Comparison of ENCODE assay signal across 2 cellular contexts in the genomic region with DNA sequence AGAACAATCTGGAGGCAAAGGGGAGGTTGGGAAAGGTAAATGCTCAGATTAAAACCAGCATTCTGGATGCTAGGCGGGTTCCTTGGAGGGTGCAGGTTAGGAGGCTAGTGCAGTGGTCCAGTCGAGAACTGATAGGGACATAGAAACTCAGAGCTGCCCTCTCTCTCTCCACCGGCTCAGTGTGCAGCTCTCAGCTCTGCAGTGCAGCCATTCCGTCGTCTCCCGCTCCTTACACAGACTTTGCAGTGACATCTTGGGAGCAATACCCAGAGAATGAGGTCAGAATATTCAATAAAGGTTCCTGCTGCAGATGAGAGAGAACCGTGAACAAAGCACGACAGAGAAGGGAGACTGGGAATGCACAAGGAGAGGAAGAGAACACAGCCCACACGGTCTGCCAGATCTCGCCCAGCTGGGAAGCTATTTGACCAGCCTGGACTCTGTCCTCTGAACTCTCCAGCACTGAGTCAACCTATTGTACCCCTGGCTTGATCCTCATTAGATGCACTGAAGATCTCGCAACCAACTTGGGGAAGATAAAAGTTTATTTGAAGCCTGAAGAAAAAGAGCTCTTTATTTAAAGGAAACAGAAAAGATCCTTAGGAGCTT.
TF ChIP-seq lines count a peak whose summit lies in the region.

No MANE protein-coding gene starts in this region.

TF ChIP-seq in GM23338, 12 proteins besides CTCF, POLR2A, EP300 and RAD21 (continues in another document):
- TF ChIP-seq, protein P1, sequence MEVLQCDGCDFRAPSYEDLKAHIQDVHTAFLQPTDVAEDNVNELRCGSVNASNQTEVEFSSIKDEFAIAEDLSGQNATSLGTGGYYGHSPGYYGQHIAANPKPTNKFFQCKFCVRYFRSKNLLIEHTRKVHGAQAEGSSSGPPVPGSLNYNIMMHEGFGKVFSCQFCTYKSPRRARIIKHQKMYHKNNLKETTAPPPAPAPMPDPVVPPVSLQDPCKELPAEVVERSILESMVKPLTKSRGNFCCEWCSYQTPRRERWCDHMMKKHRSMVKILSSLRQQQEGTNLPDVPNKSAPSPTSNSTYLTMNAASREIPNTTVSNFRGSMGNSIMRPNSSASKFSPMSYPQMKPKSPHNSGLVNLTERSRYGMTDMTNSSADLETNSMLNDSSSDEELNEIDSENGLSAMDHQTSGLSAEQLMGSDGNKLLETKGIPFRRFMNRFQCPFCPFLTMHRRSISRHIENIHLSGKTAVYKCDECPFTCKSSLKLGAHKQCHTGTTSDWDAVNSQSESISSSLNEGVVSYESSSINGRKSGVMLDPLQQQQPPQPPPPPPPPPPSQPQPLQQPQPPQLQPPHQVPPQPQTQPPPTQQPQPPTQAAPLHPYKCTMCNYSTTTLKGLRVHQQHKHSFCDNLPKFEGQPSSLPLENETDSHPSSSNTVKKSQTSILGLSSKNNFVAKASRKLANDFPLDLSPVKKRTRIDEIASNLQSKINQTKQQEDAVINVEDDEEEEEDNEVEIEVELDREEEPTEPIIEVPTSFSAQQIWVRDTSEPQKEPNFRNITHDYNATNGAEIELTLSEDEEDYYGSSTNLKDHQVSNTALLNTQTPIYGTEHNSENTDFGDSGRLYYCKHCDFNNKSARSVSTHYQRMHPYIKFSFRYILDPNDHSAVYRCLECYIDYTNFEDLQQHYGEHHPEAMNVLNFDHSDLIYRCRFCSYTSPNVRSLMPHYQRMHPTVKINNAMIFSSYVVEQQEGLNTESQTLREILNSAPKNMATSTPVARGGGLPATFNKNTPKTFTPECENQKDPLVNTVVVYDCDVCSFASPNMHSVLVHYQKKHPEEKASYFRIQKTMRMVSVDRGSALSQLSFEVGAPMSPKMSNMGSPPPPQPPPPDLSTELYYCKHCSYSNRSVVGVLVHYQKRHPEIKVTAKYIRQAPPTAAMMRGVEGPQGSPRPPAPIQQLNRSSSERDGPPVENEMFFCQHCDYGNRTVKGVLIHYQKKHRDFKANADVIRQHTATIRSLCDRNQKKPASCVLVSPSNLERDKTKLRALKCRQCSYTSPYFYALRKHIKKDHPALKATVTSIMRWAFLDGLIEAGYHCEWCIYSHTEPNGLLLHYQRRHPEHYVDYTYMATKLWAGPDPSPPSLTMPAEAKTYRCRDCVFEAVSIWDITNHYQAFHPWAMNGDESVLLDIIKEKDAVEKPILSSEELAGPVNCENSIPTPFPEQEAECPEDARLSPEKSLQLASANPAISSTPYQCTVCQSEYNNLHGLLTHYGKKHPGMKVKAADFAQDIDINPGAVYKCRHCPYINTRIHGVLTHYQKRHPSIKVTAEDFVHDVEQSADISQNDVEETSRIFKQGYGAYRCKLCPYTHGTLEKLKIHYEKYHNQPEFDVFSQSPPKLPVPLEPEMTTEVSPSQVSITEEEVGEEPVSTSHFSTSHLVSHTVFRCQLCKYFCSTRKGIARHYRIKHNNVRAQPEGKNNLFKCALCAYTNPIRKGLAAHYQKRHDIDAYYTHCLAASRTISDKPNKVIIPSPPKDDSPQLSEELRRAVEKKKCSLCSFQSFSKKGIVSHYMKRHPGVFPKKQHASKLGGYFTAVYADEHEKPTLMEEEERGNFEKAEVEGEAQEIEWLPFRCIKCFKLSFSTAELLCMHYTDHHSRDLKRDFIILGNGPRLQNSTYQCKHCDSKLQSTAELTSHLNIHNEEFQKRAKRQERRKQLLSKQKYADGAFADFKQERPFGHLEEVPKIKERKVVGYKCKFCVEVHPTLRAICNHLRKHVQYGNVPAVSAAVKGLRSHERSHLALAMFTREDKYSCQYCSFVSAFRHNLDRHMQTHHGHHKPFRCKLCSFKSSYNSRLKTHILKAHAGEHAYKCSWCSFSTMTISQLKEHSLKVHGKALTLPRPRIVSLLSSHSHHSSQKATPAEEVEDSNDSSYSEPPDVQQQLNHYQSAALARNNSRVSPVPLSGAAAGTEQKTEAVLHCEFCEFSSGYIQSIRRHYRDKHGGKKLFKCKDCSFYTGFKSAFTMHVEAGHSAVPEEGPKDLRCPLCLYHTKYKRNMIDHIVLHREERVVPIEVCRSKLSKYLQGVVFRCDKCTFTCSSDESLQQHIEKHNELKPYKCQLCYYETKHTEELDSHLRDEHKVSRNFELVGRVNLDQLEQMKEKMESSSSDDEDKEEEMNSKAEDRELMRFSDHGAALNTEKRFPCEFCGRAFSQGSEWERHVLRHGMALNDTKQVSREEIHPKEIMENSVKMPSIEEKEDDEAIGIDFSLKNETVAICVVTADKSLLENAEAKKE (CRISPR knock-in tag; IDR thresholded peaks at IDR 0.05), result no peak
- TF ChIP-seq STAT1 (IDR thresholded peaks at IDR 0.05; ENCODE audit: unreplicated experiment), result no peak
- no peak for TF ChIP-seq ZNF331 (CRISPR knock-in tag; IDR thresholded peaks at IDR 0.05; ENCODE audit: low read depth)
- no peak for TF ChIP-seq NANOG (IDR thresholded peaks at IDR 0.05; ENCODE audit: borderline replicate concordance)
- no peak for TF ChIP-seq EZH2phosphoT487 (IDR thresholded peaks at IDR 0.05; ENCODE audit: unreplicated experiment)
- TF ChIP-seq, protein P2, sequence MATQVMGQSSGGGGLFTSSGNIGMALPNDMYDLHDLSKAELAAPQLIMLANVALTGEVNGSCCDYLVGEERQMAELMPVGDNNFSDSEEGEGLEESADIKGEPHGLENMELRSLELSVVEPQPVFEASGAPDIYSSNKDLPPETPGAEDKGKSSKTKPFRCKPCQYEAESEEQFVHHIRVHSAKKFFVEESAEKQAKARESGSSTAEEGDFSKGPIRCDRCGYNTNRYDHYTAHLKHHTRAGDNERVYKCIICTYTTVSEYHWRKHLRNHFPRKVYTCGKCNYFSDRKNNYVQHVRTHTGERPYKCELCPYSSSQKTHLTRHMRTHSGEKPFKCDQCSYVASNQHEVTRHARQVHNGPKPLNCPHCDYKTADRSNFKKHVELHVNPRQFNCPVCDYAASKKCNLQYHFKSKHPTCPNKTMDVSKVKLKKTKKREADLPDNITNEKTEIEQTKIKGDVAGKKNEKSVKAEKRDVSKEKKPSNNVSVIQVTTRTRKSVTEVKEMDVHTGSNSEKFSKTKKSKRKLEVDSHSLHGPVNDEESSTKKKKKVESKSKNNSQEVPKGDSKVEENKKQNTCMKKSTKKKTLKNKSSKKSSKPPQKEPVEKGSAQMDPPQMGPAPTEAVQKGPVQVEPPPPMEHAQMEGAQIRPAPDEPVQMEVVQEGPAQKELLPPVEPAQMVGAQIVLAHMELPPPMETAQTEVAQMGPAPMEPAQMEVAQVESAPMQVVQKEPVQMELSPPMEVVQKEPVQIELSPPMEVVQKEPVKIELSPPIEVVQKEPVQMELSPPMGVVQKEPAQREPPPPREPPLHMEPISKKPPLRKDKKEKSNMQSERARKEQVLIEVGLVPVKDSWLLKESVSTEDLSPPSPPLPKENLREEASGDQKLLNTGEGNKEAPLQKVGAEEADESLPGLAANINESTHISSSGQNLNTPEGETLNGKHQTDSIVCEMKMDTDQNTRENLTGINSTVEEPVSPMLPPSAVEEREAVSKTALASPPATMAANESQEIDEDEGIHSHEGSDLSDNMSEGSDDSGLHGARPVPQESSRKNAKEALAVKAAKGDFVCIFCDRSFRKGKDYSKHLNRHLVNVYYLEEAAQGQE (IDR thresholded peaks at IDR 0.05; ENCODE audit: unreplicated experiment), result no peak
- TF ChIP-seq CREB1 (CRISPR knock-in tag; IDR thresholded peaks at IDR 0.05; ENCODE audit: low read depth), result no peak
- no peak for TF ChIP-seq JUNB (IDR thresholded peaks at IDR 0.05; ENCODE audit: unreplicated experiment)
- TF ChIP-seq ETS1 (IDR thresholded peaks at IDR 0.05), result no peak

TF ChIP-seq in HepG2, 621 proteins besides CTCF, POLR2A, EP300 and RAD21 (continues in another document):
- peak; percentile 45; the same call in 1 of the 2 replicates for TF ChIP-seq UBTF (CRISPR knock-in tag; IDR thresholded peaks at IDR 0.05)
- TF ChIP-seq SETDB1 (CRISPR knock-in tag; IDR thresholded peaks at IDR 0.05; ENCODE audit: borderline replicate concordance), result no peak
- TF ChIP-seq IRF2 (CRISPR knock-in tag; IDR thresholded peaks at IDR 0.05), result no peak
- 0 out of 2 replicates have a peak, but pooled peaks have one; percentile 34 for TF ChIP-seq ZNF512B (CRISPR knock-in tag; IDR thresholded peaks at IDR 0.05; ENCODE audit: borderline replicate concordance)
- no peak for TF ChIP-seq ZNF446 (CRISPR knock-in tag; IDR thresholded peaks at IDR 0.05)
- TF ChIP-seq ZNF784 (CRISPR knock-in tag; IDR thresholded peaks at IDR 0.05; ENCODE audit: borderline replicate concordance), result no peak
- no peak for TF ChIP-seq HCFC1 (IDR thresholded peaks at IDR 0.05; ENCODE audit: low read depth, low read length)
- no peak for TF ChIP-seq POLR2AphosphoS5 (IDR thresholded peaks at IDR 0.05; ENCODE audit: low read depth, low read length)
- no peak for TF ChIP-seq ZNF577 (CRISPR knock-in tag; IDR thresholded peaks at IDR 0.05; ENCODE audit: borderline replicate concordance, low read depth)
- TF ChIP-seq ARID5B (CRISPR knock-in tag; IDR thresholded peaks at IDR 0.05), result 0 out of 2 replicates have a peak, but pooled peaks have one; percentile 33
- peak; percentile 75 for TF ChIP-seq HNF4A (CRISPR knock-in tag; IDR thresholded peaks at IDR 0.05)
- no peak for TF ChIP-seq EEA1 (CRISPR knock-in tag; IDR thresholded peaks at IDR 0.05; ENCODE audit: borderline replicate concordance)
- TF ChIP-seq HNF4G (IDR thresholded peaks at IDR 0.05; ENCODE audit: borderline replicate concordance, low read depth, low read length), result peak; percentile 75
- no peak for TF ChIP-seq HNF4G (CRISPR knock-in tag; IDR thresholded peaks at IDR 0.05; ENCODE audit: borderline replicate concordance, low read depth)
- TF ChIP-seq RFXAP (CRISPR knock-in tag; IDR thresholded peaks at IDR 0.05; ENCODE audit: borderline replicate concordance), result no peak
- no peak for TF ChIP-seq MEF2D (CRISPR knock-in tag; IDR thresholded peaks at IDR 0.05)
- no peak for TF ChIP-seq MIXL1 (CRISPR knock-in tag; IDR thresholded peaks at IDR 0.05)
